23 cellular contexts compared by ENCODE assay signal in the genomic region with DNA sequence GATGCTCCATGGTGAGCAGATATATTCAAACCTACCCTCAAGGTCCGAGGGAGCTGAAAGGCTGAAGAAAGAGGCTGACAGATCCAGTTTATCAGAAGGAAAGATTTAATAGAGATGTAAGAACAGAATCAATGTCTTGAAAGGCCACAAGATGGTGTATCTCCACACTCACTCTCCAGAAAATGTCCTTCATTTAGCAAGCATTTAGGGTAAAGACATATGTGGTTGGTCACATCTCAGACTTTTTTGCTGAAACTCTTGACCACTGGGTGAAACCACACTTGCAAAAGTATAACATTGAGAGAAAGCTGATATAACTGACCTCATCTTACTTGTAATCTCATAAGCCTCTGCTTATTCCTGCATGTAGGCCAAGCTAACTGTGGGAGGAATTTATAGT.
DNase-seq lines count a peak whose midpoint lies in the region; ATAC-seq, FAIRE-seq and TF ChIP-seq lines count a peak whose summit lies in the region.
"Had no signal": no experiment of that assay in that cellular context is flagged by ENCODE, and none has a peak within 500 bp of the region (broad histone marks: within the 10 kb centered on the region; RNA-seq: fewer than 3 reads in every experiment).

No MANE protein-coding gene starts in this region.

- H3K4me1 ChIP-seq in GM12878 (ENCODE audit: control insufficient read depth, insufficient read depth, low read length) (no peaks in the 10 kb centered on the region), mesenchymal stem cell (ENCODE audit: control insufficient read depth, insufficient read depth, low read depth, low read length) (no peaks in the 10 kb centered on the region), BE2C (no peaks in the 10 kb centered on the region)
- H3K4me1 ChIP-seq: ascending aorta, SJSA1, thyroid gland had no signal

- H2BK120ac ChIP-seq in mesenchymal stem cell (ENCODE audit: low read depth, low read length): no peak overlapping the region

- TF ChIP-seq EP300 in GM12878 (IDR thresholded peaks at IDR 0.05; ENCODE audit: borderline replicate concordance in 1 of 2, control insufficient read depth in 1 of 2, low read depth in 2 of 2, low read length in 2 of 2): no peak

- H3K4me3 ChIP-seq in NB4 (ENCODE audit: low read depth, low read length) (no peak overlapping the region), GM12878 (no peak overlapping the region), mesenchymal stem cell (ENCODE audit: insufficient read depth in 1 of 2, low read depth in 1 of 2, low read length in 2 of 2) (no peak overlapping the region), BE2C (ENCODE audit: low read depth, low read length) (no peak overlapping the region)
- H3K4me3 ChIP-seq: ascending aorta, ovary, PC-9, SJSA1, thyroid gland had no signal

- FAIRE-seq in GM12878 (lab: Jason Lieb, UNC): no peak

- no peak overlapping the region for H3K14ac ChIP-seq in mesenchymal stem cell (ENCODE audit: low read length in 2 of 2)

- H3K9me3 ChIP-seq in GM12878 (replicated peaks; ENCODE audit: control insufficient read depth, insufficient read depth, low read length) (no peaks in the 10 kb centered on the region), mesenchymal stem cell (ENCODE audit: control insufficient read depth, low read length) (peaks cover 26% of the 10 kb centered on the region), BE2C (no peaks in the 10 kb centered on the region; the same call in 1 of the 2 replicates)
- H3K9me3 ChIP-seq: SJSA1, thyroid gland had no signal

- H3K18ac ChIP-seq in mesenchymal stem cell (ENCODE audit: low read depth in 1 of 2, low read length in 2 of 2): no peak overlapping the region

- no peaks in the 10 kb centered on the region for H3K79me1 ChIP-seq in mesenchymal stem cell (replicated peaks; ENCODE audit: low read length, poor library complexity, severe bottlenecking)

- in situ Hi-C loops in GM12878 (cut with MboI): no loop called here

- H3K23ac ChIP-seq in mesenchymal stem cell (ENCODE audit: low read length in 2 of 2): no peak overlapping the region

- H2BK15ac ChIP-seq in mesenchymal stem cell (ENCODE audit: low read depth, poor library complexity, severe bottlenecking): no peak overlapping the region

- H3K36me3 ChIP-seq in GM12878 (ENCODE audit: control insufficient read depth in 2 of 2, insufficient read depth in 2 of 2, low read length in 1 of 2): no peaks in the 10 kb centered on the region
- H3K36me3 ChIP-seq in mesenchymal stem cell (ENCODE audit: control insufficient read depth in 1 of 2, insufficient read depth in 2 of 2, low read depth in 1 of 2, low read length in 2 of 2): no peaks in the 10 kb centered on the region
- no peaks in the 10 kb centered on the region for H3K36me3 ChIP-seq in BE2C
- H3K36me3 ChIP-seq: ascending aorta, ovary, SJSA1, thyroid gland had no signal

- no peak overlapping the region for H2AFZ ChIP-seq in GM12878 (ENCODE audit: control insufficient read depth, low read depth, low read length)
- no peak overlapping the region for H2AFZ ChIP-seq in mesenchymal stem cell (ENCODE audit: low read depth, low read length)
- H2AFZ ChIP-seq: PC-9 had no signal

- H3K4me2 ChIP-seq in GM12878 (ENCODE audit: control insufficient read depth, insufficient read depth) (no peak overlapping the region), mesenchymal stem cell (ENCODE audit: low read length, poor library complexity, severe bottlenecking) (no peak overlapping the region)
- H3K4me2 ChIP-seq: PC-9 had no signal

- POLR2A ChIA-PET in GM12878 (lab: Charles Lee): no interaction called here

- DNase-seq in NB4 (ENCODE audit: low read depth) (peak; percentile 6), GM12878 (ENCODE audit: low read depth, low spot score) (peak; percentile 0), mesenchymal stem cell (peak; percentile 8), NCI-H345 treated with DMSO at 0.1 percent for 48 hours (lab: John Stamatoyannopoulos, UW; ENCODE audit: unreplicated experiment) (no peak), head of caudate nucleus (no peak), BE2C (no peak)
- DNase-seq: activated CD4-positive, alpha-beta T cell treated with anti-CD3 and anti-CD28 coated beads, Interleukin-2, amount 10 ng/mL, durations not matched to agents 24 days and 14 days; CD4-positive, CD25-positive, alpha-beta regulatory T cell; central memory CD4-positive, alpha-beta T cell; H7; NCI-H1694 treated with DMSO at 0.1 percent for 48 hours; NCI-H774; ovary; PC-9; right cardiac atrium; stimulated activated CD4-positive, alpha-beta T cell treated with anti-CD3 and anti-CD28 coated beads, Interleukin-4, amount 100 ng/mL, for 24 hours; stimulated activated naive CD8-positive, alpha-beta T cell treated with anti-CD3 and anti-CD28 coated beads, Interleukin-15, Interleukin-2, amounts not matched to agents 100 U/mL and 50 U/mL, for 24 hours; thyroid gland had no signal

- no peak overlapping the region for H3K27ac ChIP-seq in GM12878 (ENCODE audit: control insufficient read depth, insufficient read depth)
- H3K27ac ChIP-seq in mesenchymal stem cell (ENCODE audit: low read length, poor library complexity, severe bottlenecking): no peak overlapping the region
- H3K27ac ChIP-seq: ascending aorta, ovary, PC-9, SJSA1, thyroid gland had no signal

- no peak overlapping the region for H2BK12ac ChIP-seq in mesenchymal stem cell (ENCODE audit: low read length in 2 of 2)

- SMC1A ChIA-PET in GM12878 (lab: Charles Lee; ENCODE audit: uncharacterized antibody, unreplicated experiment): no interaction called here

- no peak overlapping the region for H4K8ac ChIP-seq in mesenchymal stem cell (ENCODE audit: low read length)

- 0% methylated on average over 1 of the region's 1 CpG for WGBS in GM12878 (ENCODE audit: insufficient coverage, insufficient replicate concordance, low lambda C conversion rate, missing lambda C conversion rate)
- no CpG with 5 or more reads among the region's 1 CpG for WGBS in mesenchymal stem cell

- no peak for TF ChIP-seq POLR2A in NB4 (IDR thresholded peaks at IDR 0.05; ENCODE audit: extremely low read depth, insufficient read length)
- TF ChIP-seq POLR2A in GM12878 (IDR thresholded peaks at IDR 0.05; ENCODE audit: low read depth, low read length): no peak

- no peak overlapping the region for H3K9ac ChIP-seq in GM12878 (ENCODE audit: control insufficient read depth, insufficient read depth, low read length)
- no peak overlapping the region for H3K9ac ChIP-seq in mesenchymal stem cell (ENCODE audit: low read length)

- RAD21 ChIA-PET in GM12878 (lab: Charles Lee; ENCODE audit: unreplicated experiment): no interaction called here

- CTCF ChIA-PET in GM12878 (lab: Yijun Ruan, JAX): no interaction called here

- no TSS peak for BruUV-seq in GM12878 (replicated peaks; lab: Mats Ljungman, UMichigan)

- ATAC-seq in GM18868 (IDR thresholded peaks at IDR 0.05; ENCODE audit: unreplicated experiment) (peak; percentile 41), GM12878 (no peak), HG02970 (IDR thresholded peaks at IDR 0.05; ENCODE audit: low FRiP score, unreplicated experiment) (no peak)
- ATAC-seq: activated naive CD4-positive, alpha-beta T cell treated with anti-CD3 and anti-CD28 coated beads, Interleukin-2, amount 50 U/mL, for 72 hours; right cardiac atrium; stimulated activated naive CD8-positive, alpha-beta T cell treated with anti-CD3 and anti-CD28 coated beads, Interleukin-15, Interleukin-2, amounts not matched to agents 100 U/mL and 50 U/mL, for 24 hours had no signal

- no peaks in the 10 kb centered on the region for H3K27me3 ChIP-seq in GM12878 (replicated peaks in 1 of 2; ENCODE audit: control insufficient read depth in 2 of 2, insufficient read depth in 2 of 2, low read length in 1 of 2)
- no peaks in the 10 kb centered on the region for H3K27me3 ChIP-seq in mesenchymal stem cell (ENCODE audit: control insufficient read depth in 1 of 2, insufficient read depth in 1 of 2, low read length in 2 of 2)
- no peaks in the 10 kb centered on the region for H3K27me3 ChIP-seq in BE2C
- H3K27me3 ChIP-seq: ascending aorta, ovary, SJSA1, thyroid gland had no signal

- no peak for TF ChIP-seq CTCF in NB4 (IDR thresholded peaks at IDR 0.05; ENCODE audit: low read depth, low read length)
- no peak for TF ChIP-seq CTCF in GM12878 (IDR thresholded peaks at IDR 0.05 in 2 of 3, conservative IDR thresholded peaks at IDR 0.05 in 1 of 3; ENCODE audit: control insufficient read depth in 2 of 3, extremely low read depth in 1 of 3, insufficient read depth in 1 of 3, low read depth in 3 of 3, low read length in 3 of 3)
- no peak for TF ChIP-seq CTCF in BE2C (IDR thresholded peaks at IDR 0.05; ENCODE audit: low read depth, low read length)

- H4K20me1 ChIP-seq in GM12878 (ENCODE audit: control insufficient read depth, insufficient read depth): no peaks in the 10 kb centered on the region

- H3K4ac ChIP-seq in mesenchymal stem cell (ENCODE audit: low read depth in 1 of 2, low read length in 2 of 2): no peak overlapping the region

- H3K79me2 ChIP-seq in GM12878 (ENCODE audit: control insufficient read depth, insufficient read depth, low read length): no peaks in the 10 kb centered on the region

- no peak overlapping the region for H2BK5ac ChIP-seq in mesenchymal stem cell (ENCODE audit: low read depth, low read length, poor library complexity, severe bottlenecking)

- intact Hi-C loops in GM12878 (cut with micrococcal nuclease; ENCODE audit: unreplicated experiment) (no loop called here), head of caudate nucleus (cut with DNase I) (no loop called here)

- TF ChIP-seq RAD21 in GM12878 (IDR thresholded peaks at IDR 0.05; ENCODE audit: insufficient read depth, low read depth, low read length): no peak

- no peak overlapping the region for H4K91ac ChIP-seq in mesenchymal stem cell (ENCODE audit: low read length)

- H2AK5ac ChIP-seq in mesenchymal stem cell (ENCODE audit: low read length, severe bottlenecking): no peak overlapping the region

TF ChIP-seq in GM12878, 131 proteins besides CTCF, POLR2A, EP300 and RAD21 (continues in another document):
- TF ChIP-seq ZNF384 (IDR thresholded peaks at IDR 0.05; ENCODE audit: borderline replicate concordance, low read depth, low read length) (no peak), RBBP5 (conservative IDR thresholded peaks at IDR 0.05) (no peak)

Comparison
In these comparisons a context has a peak if more than half of its experiments do, and no peak if none do; other contexts are left out.
1. DNase-seq: peak in NB4 (single experiment), GM12878 (single experiment) and mesenchymal stem cell (single experiment); none in NCI-H345 treated with DMSO at 0.1 percent for 48 hours (single experiment), head of caudate nucleus (0 of 42) and BE2C (single experiment).